ENCODE assay signal across 23 cellular contexts in the genomic region with DNA sequence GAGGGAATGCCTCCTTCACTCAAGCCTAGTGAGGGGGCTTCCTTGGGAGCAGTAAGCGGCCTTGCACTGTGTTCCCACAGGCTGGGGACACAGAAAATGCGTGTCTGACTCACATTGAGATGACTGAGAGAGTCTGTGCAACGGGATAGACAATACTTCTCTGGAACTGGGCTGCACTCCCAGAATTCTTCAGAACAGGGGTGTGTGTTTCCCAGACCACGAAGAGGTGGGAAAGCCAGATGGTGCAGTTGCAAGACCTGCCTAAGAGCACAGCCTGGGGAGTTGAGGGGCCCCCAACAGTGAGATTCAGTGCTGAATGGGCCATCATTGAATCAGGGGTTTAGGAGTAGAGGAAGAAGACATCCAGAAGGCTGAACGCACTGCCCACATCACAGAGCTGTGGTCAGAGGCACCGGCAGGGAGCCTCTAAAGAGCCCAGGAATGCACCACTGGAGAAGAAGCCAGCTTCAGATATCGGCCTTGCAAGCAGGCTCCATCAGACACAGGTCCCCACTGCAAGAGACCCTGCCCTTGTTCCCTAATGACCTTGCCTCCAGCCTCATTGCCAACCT. TPM values are rescaled to one million over a fixed set of nuclear protein-coding genes. Genes with fewer than 3 reads are reported as not detected.
A peak's percentile ranks its signal among the peaks of the same experiment; 100 is the strongest.
DNase-seq lines count a peak whose midpoint lies in the region; ATAC-seq, FAIRE-seq and TF ChIP-seq lines count a peak whose summit lies in the region.
"Had no signal": no experiment of that assay in that cellular context is flagged by ENCODE, and none has a peak within 500 bp of the region (broad histone marks: within the 10 kb centered on the region; RNA-seq: fewer than 3 reads in every experiment).

No MANE protein-coding gene starts in this region.

- H3K4ac ChIP-seq in trophoblast cell (ENCODE audit: low read depth, low read length): no peak overlapping the region

- H2BK120ac ChIP-seq in trophoblast cell (ENCODE audit: insufficient read depth, low read length, poor library complexity): no peak overlapping the region

- H3K4me1 ChIP-seq in HepG2 (ENCODE audit: insufficient read depth, low read length): peaks cover 75% of the 10 kb centered on the region
- H3K4me1 ChIP-seq in right lobe of liver: no peaks in the 10 kb centered on the region
- H3K4me1 ChIP-seq in PC-3 (ENCODE audit: insufficient read depth, low read length): peaks cover 58% of the 10 kb centered on the region
- H3K4me1 ChIP-seq in esophagus muscularis mucosa: peaks cover 0 to 6% (median 4%) of the 10 kb centered on the region in 4 donors
- peaks cover 16 to 18% of the 10 kb centered on the region in 2 experiments for H3K4me1 ChIP-seq in trophoblast cell (ENCODE audit: control insufficient read depth in 1 of 2, insufficient read depth in 2 of 2, low read length in 2 of 2)

- H4K20me1 ChIP-seq in HepG2 (ENCODE audit: insufficient read depth, low read length) (no peaks in the 10 kb centered on the region), PC-3 (ENCODE audit: low read length) (no peaks in the 10 kb centered on the region)

- H3K14ac ChIP-seq in trophoblast cell (ENCODE audit: low read length): no peak overlapping the region

- ATAC-seq in HepG2: no peak
- ATAC-seq in right lobe of liver: no peak
- no peak for ATAC-seq in PC-3
- no peak for ATAC-seq in GM21619 (IDR thresholded peaks at IDR 0.05; ENCODE audit: unreplicated experiment)

- no peak overlapping the region for H3K23ac ChIP-seq in trophoblast cell (ENCODE audit: low read length)

- no peak for TF ChIP-seq EP300 in HepG2 (IDR thresholded peaks at IDR 0.05; ENCODE audit: low read depth in 2 of 2, low read length in 2 of 2)
- TF ChIP-seq EP300 in HepG2 (CRISPR knock-in tag; IDR thresholded peaks at IDR 0.05; ENCODE audit: borderline replicate concordance): no peak
- no peak for TF ChIP-seq EP300 in esophagus muscularis mucosa (IDR thresholded peaks at IDR 0.05)

- DNase-seq in HepG2 (ENCODE audit: low spot score) (no peak), right lobe of liver (no peak), PC-3 (peak; percentile 29), esophagus muscularis mucosa (ENCODE audit: extremely low spot score) (peak; percentile 89), trophoblast cell (no peak), UCSD-AML1 (lab: John Stamatoyannopoulos, UW; ENCODE audit: unreplicated experiment) (no peak), 8988T (no peak)
- DNase-seq: CD4-positive, alpha-beta memory T cell; DMS153; EL; H9; Kasumi-1; MM.1S; NCI-H1105; NCI-H1694; NCI-H510A; NCI-H82 had no signal

- no peak for FAIRE-seq in HepG2 (lab: Jason Lieb, UNC)
- FAIRE-seq: GM12892 had no signal

- peaks cover 21% of the 10 kb centered on the region for H3K79me1 ChIP-seq in trophoblast cell (ENCODE audit: low read length)

- H4K91ac ChIP-seq in trophoblast cell (ENCODE audit: low read depth, low read length): no peak overlapping the region

- no peak overlapping the region for H4K8ac ChIP-seq in trophoblast cell (ENCODE audit: low read depth, low read length)

- H3K4me3 ChIP-seq in HepG2 (replicated peaks in 1 of 3; ENCODE audit: insufficient read depth in 1 of 3, low read depth in 2 of 3, low read length in 3 of 3) (no peak overlapping the region), right lobe of liver (no peak overlapping the region), PC-3 (ENCODE audit: low read length) (no peak overlapping the region), esophagus muscularis mucosa (no peak overlapping the region), trophoblast cell (ENCODE audit: low read depth, low read length) (no peak overlapping the region)
- H3K4me3 ChIP-seq: SJSA1 had no signal

- H2AFZ ChIP-seq in HepG2 (ENCODE audit: low read length) (no peak overlapping the region), PC-3 (ENCODE audit: low read length) (no peak overlapping the region), trophoblast cell (ENCODE audit: insufficient read depth, low read length, poor library complexity) (no peak overlapping the region)

- H3K4me2 ChIP-seq in HepG2 (ENCODE audit: low read depth, low read length) (no peak overlapping the region), PC-3 (ENCODE audit: low read length) (no peak overlapping the region), trophoblast cell (ENCODE audit: low read length) (no peak overlapping the region)

- no peak for TF ChIP-seq RAD21 in HepG2 (CRISPR knock-in tag; IDR thresholded peaks at IDR 0.05)

- intact Hi-C loops in HepG2 (cut with micrococcal nuclease; ENCODE audit: unreplicated experiment): loop anchor here (1.0 to 2.0 kb wide), 5 partner anchors 18 to 146 kb away; a partner anchor contains a TSS
- intact Hi-C loops in right lobe of liver (cut with DNase I): loop anchor here (5.0 kb wide), 1 partner anchor 143 kb away; no protein-coding TSS in a partner anchor
- intact Hi-C loops in PC-3 (cut with micrococcal nuclease): loop anchor here (1.0 to 5.0 kb wide), 4 partner anchors 18 to 146 kb away; no protein-coding TSS in a partner anchor
- intact Hi-C loops in esophagus muscularis mucosa (cut with DNase I): loop anchor here (10.0 kb wide), 2 partner anchors 145 to 685 kb away; no protein-coding TSS in a partner anchor

- TF ChIP-seq CTCF in HepG2 (CRISPR knock-in tag; IDR thresholded peaks at IDR 0.05) (no peak), right lobe of liver (IDR thresholded peaks at IDR 0.05) (no peak), PC-3 (conservative IDR thresholded peaks at IDR 0.05; ENCODE audit: low read depth, low read length) (no peak), esophagus muscularis mucosa (IDR thresholded peaks at IDR 0.05) (no peak)

- CTCF ChIA-PET in HepG2 (lab: Yijun Ruan, JAX; ENCODE audit: low intra/inter-chr PET ratio, low total read pairs) (interaction anchor here (0.8 to 6.4 kb wide), 4 partner anchors 50 to 206 kb away, joined by 4 to 144 read pairs (median 11); a partner anchor contains a TSS), PC-3 (lab: Charles Lee) (interaction anchor here (0.6 to 1.1 kb wide), 2 partner anchors 18 to 144 kb away, joined by 3 to 6 read pairs; no protein-coding TSS in a partner anchor)

- H3K79me2 ChIP-seq in HepG2 (ENCODE audit: insufficient read depth, low read length) (no peaks in the 10 kb centered on the region), PC-3 (ENCODE audit: low read length) (no peaks in the 10 kb centered on the region), trophoblast cell (ENCODE audit: control insufficient read depth, insufficient read depth, low read length, poor library complexity) (peaks cover 3% of the 10 kb centered on the region)

- TF ChIP-seq POLR2A in HepG2 (IDR thresholded peaks at IDR 0.05; ENCODE audit: insufficient read depth in 1 of 2, low read depth in 2 of 2, low read length in 2 of 2) (no peak), right lobe of liver (IDR thresholded peaks at IDR 0.05) (no peak), esophagus muscularis mucosa (IDR thresholded peaks at IDR 0.05; ENCODE audit: low read depth) (no peak)

- H2BK12ac ChIP-seq in trophoblast cell (ENCODE audit: low read length): no peak overlapping the region

- H3K9ac ChIP-seq in HepG2 (ENCODE audit: insufficient read depth, low read depth, low read length) (no peak overlapping the region), PC-3 (ENCODE audit: low read length) (no peak overlapping the region), trophoblast cell (ENCODE audit: low read length) (peak overlapping the region; percentile 11)

- in situ Hi-C loops in HepG2 (cut with HindIII; ENCODE audit: extremely low pct_ligation_motif_present, low pct_unique_long_range_greater_than_20kb): loop anchor here (5.0 to 25.0 kb wide), 4 partner anchors 38 to 548 kb away; no protein-coding TSS in a partner anchor

- H2AK5ac ChIP-seq in trophoblast cell (ENCODE audit: low read length): no peak overlapping the region

- H3K27ac ChIP-seq in HepG2 (ENCODE audit: extremely low read length, insufficient read depth, low read length) (no peak overlapping the region), right lobe of liver (no peak overlapping the region), PC-3 (ENCODE audit: low read length) (no peak overlapping the region), esophagus muscularis mucosa (replicated peaks in 1 of 4) (no peak overlapping the region), trophoblast cell (ENCODE audit: low read depth, low read length) (no peak overlapping the region)
- H3K27ac ChIP-seq: 22Rv1, SJSA1 had no signal

- H3K27me3 ChIP-seq in HepG2 (ENCODE audit: control insufficient read depth in 1 of 2, insufficient read depth in 2 of 2, low read length in 2 of 2): no peaks in the 10 kb centered on the region; a peak in 1 of 5 replicates
- no peaks in the 10 kb centered on the region for H3K27me3 ChIP-seq in right lobe of liver
- H3K27me3 ChIP-seq in PC-3 (ENCODE audit: low read length): no peaks in the 10 kb centered on the region
- H3K27me3 ChIP-seq in esophagus muscularis mucosa: peaks cover 0 to 70% (median 7%) of the 10 kb centered on the region in 4 donors
- no peaks in the 10 kb centered on the region for H3K27me3 ChIP-seq in trophoblast cell (ENCODE audit: insufficient read depth, low read length)
- H3K27me3 ChIP-seq: SJSA1 had no signal

- BruUV-seq in HepG2 (replicated peaks; lab: Mats Ljungman, UMichigan) (no TSS peak), PC-3 (replicated peaks; lab: Mats Ljungman, UMichigan) (no TSS peak)

- H3K9me3 ChIP-seq in HepG2 (ENCODE audit: low read length) (no peaks in the 10 kb centered on the region), right lobe of liver (no peaks in the 10 kb centered on the region), PC-3 (ENCODE audit: low read length) (no peaks in the 10 kb centered on the region), esophagus muscularis mucosa (no peaks in the 10 kb centered on the region), trophoblast cell (ENCODE audit: insufficient read depth, low read depth, low read length) (peaks cover 2% of the 10 kb centered on the region)
- H3K9me3 ChIP-seq: SJSA1 had no signal

- H3K18ac ChIP-seq in trophoblast cell (ENCODE audit: low read length): no peak overlapping the region

- no peak overlapping the region for H2BK5ac ChIP-seq in trophoblast cell (ENCODE audit: low read depth, low read length, poor library complexity)

- no peaks in the 10 kb centered on the region for H3K36me3 ChIP-seq in HepG2 (replicated peaks in 1 of 2; ENCODE audit: control insufficient read depth in 1 of 2, insufficient read depth in 2 of 2, low read length in 2 of 2)
- no peaks in the 10 kb centered on the region for H3K36me3 ChIP-seq in right lobe of liver
- no peaks in the 10 kb centered on the region for H3K36me3 ChIP-seq in PC-3 (ENCODE audit: low read depth, low read length)
- no peaks in the 10 kb centered on the region for H3K36me3 ChIP-seq in esophagus muscularis mucosa
- no peaks in the 10 kb centered on the region for H3K36me3 ChIP-seq in trophoblast cell (ENCODE audit: control insufficient read depth in 1 of 2, insufficient read depth in 2 of 2, low read length in 2 of 2)
- H3K36me3 ChIP-seq: SJSA1 had no signal

- no peak overlapping the region for H4K12ac ChIP-seq in trophoblast cell (ENCODE audit: low read depth, low read length)

- H3F3A ChIP-seq in PC-3 (ENCODE audit: low read length, unreplicated experiment): peaks cover 7% of the 10 kb centered on the region

- POLR2A ChIA-PET in HepG2 (lab: Yijun Ruan, JAX): no interaction called here
- POLR2A ChIA-PET in PC-3 (lab: Charles Lee; ENCODE audit: unreplicated experiment): no interaction called here

- 58% methylated on average over 7 of the region's 7 CpGs for WGBS in HepG2 (ENCODE audit: low lambda C conversion rate)
- 70% methylated on average over 2 of the region's 7 CpGs for WGBS in right lobe of liver (ENCODE audit: insufficient coverage, low coverage, low lambda C conversion rate, missing lambda C conversion rate)
- 88% methylated on average over 6 of the region's 7 CpGs for WGBS in esophagus muscularis mucosa
- no CpG with 5 or more reads among the region's 7 CpGs for WGBS in trophoblast cell (ENCODE audit: extremely low coverage, insufficient coverage, insufficient read length)

- H3K9me2 ChIP-seq in PC-3 (replicated peaks; ENCODE audit: low read length): no peaks in the 10 kb centered on the region

RNA-seq across cellular contexts. Expression of a gene that starts 36.6 kb away (rescaled TPM):
- 163 and 248 TPM in 2 replicates for total RNA-seq in HepG2 (2016; rRNA removed; fragmentation: Illumina TruSeq; extraction: Trizol)
- total RNA-seq in HepG2 (2016; cell fraction: cytosol; rRNA removed; fragmentation: Illumina TruSeq; extraction: Trizol; ENCODE audit: low read depth): 60.1 and 62.4 TPM in 2 replicates
- total RNA-seq in HepG2 (2016; cell fraction: insoluble cytoplasmic fraction; rRNA removed; fragmentation: Illumina TruSeq; extraction: Trizol): 157 and 259 TPM in 2 replicates
- total RNA-seq in HepG2 (2016; cell fraction: membrane; rRNA removed; fragmentation: Illumina TruSeq; extraction: Trizol): 81.7 and 88.8 TPM in 2 replicates
- total RNA-seq in HepG2 (2016; cell fraction: nucleus; rRNA removed; fragmentation: Illumina TruSeq; extraction: Trizol): 77.4 and 86.6 TPM in 2 replicates
- polyA plus RNA-seq in HepG2 (2011; rRNA removed): 27.7 and 43.2 TPM in 2 replicates
- polyA plus RNA-seq in HepG2 (2011; cell fraction: cytosol; rRNA removed): 22.2 and 26.1 TPM in 2 replicates
- polyA plus RNA-seq in HepG2 (2011; cell fraction: nucleus; rRNA removed): 15.2 and 16.6 TPM in 2 replicates
- 37.9 and 66.8 TPM in 2 replicates for polyA plus RNA-seq in HepG2 (2012)
- polyA plus RNA-seq in HepG2 (2016; cell fraction: cytosol; fragmentation: Illumina TruSeq; extraction: Trizol; ENCODE audit: low read depth): 54.7 and 55.9 TPM in 2 replicates
- polyA plus RNA-seq in HepG2 (2016; cell fraction: insoluble cytoplasmic fraction; fragmentation: Illumina TruSeq; extraction: Trizol; ENCODE audit: low read depth): 233 and 251 TPM in 2 replicates
- 56.1 and 61.5 TPM in 2 replicates for polyA plus RNA-seq in HepG2 (2016; cell fraction: membrane; fragmentation: Illumina TruSeq; extraction: Trizol; ENCODE audit: low read depth)
- polyA plus RNA-seq in HepG2 (2016; cell fraction: nucleus; fragmentation: Illumina TruSeq; extraction: Trizol; ENCODE audit: insufficient read depth, low read depth): 72.7 and 74.8 TPM in 2 replicates
- 14.2 and 34.0 TPM in 2 replicates for polyA minus RNA-seq in HepG2 (2011; rRNA and poly(A)+ RNA removed; ENCODE audit: low replicate concordance)
- polyA minus RNA-seq in HepG2 (2011; cell fraction: cytosol; rRNA and poly(A)+ RNA removed): 30.5 and 33.6 TPM in 2 replicates
- polyA minus RNA-seq in HepG2 (2011; cell fraction: nucleus; rRNA and poly(A)+ RNA removed): 101 and 126 TPM in 2 replicates
- 10 to 100 TPM; 41.4 to 50.2 (median 44.0) TPM for total RNA-seq in right lobe of liver
- total RNA-seq in PC-3 (2014; rRNA removed): 81.1 and 85.9 TPM in 2 replicates
- total RNA-seq in esophagus muscularis mucosa: 10 to 100 TPM; 24.5 to 40.5 (median 31.4) TPM
- 28.0 and 30.2 TPM in 2 replicates for polyA plus RNA-seq in trophoblast cell (2013)

RNA-seq across cellular contexts. Expression of a gene that starts 49.3 kb away (rescaled TPM):
- total RNA-seq in HepG2 (2016; rRNA removed; fragmentation: Illumina TruSeq; extraction: Trizol) (55.9 and 57.8 TPM in 2 replicates), right lobe of liver (100 to 1,000 TPM in 2 of 6 experiments, 10 to 100 TPM in 4; 30.6 to 125 (median 74.5) TPM), PC-3 (2014; rRNA removed) (48.9 and 70.8 TPM in 2 replicates), esophagus muscularis mucosa (1 to 10 TPM in 1 of 4 donors, under 1 TPM in 2, not detected in 1; 0.17 to 1.2 (median 0.69) TPM)
- total RNA-seq in HepG2 (2016; cell fraction: cytosol; rRNA removed; fragmentation: Illumina TruSeq; extraction: Trizol; ENCODE audit: low read depth): 25.1 and 29.0 TPM in 2 replicates
- 52.7 and 57.5 TPM in 2 replicates for total RNA-seq in HepG2 (2016; cell fraction: insoluble cytoplasmic fraction; rRNA removed; fragmentation: Illumina TruSeq; extraction: Trizol)
- 48.2 and 58.4 TPM in 2 replicates for total RNA-seq in HepG2 (2016; cell fraction: membrane; rRNA removed; fragmentation: Illumina TruSeq; extraction: Trizol)
- 46.1 and 58.2 TPM in 2 replicates for total RNA-seq in HepG2 (2016; cell fraction: nucleus; rRNA removed; fragmentation: Illumina TruSeq; extraction: Trizol)
- polyA plus RNA-seq in HepG2 (2011; rRNA removed): 57.5 and 65.4 TPM in 2 replicates
- polyA plus RNA-seq in HepG2 (2011; cell fraction: cytosol; rRNA removed): 53.6 and 68.8 TPM in 2 replicates
- polyA plus RNA-seq in HepG2 (2011; cell fraction: nucleus; rRNA removed): 77.6 and 80.4 TPM in 2 replicates
- 44.8 and 48.8 TPM in 2 replicates for polyA plus RNA-seq in HepG2 (2012)
- polyA plus RNA-seq in HepG2 (2016; cell fraction: cytosol; fragmentation: Illumina TruSeq; extraction: Trizol; ENCODE audit: low read depth): 23.6 and 36.8 TPM in 2 replicates
- 46.2 and 49.2 TPM in 2 replicates for polyA plus RNA-seq in HepG2 (2016; cell fraction: insoluble cytoplasmic fraction; fragmentation: Illumina TruSeq; extraction: Trizol; ENCODE audit: low read depth)
- polyA plus RNA-seq in HepG2 (2016; cell fraction: membrane; fragmentation: Illumina TruSeq; extraction: Trizol; ENCODE audit: low read depth): 37.8 and 44.2 TPM in 2 replicates
- polyA plus RNA-seq in HepG2 (2016; cell fraction: nucleus; fragmentation: Illumina TruSeq; extraction: Trizol; ENCODE audit: insufficient read depth, low read depth): 60.9 and 62.0 TPM in 2 replicates
- polyA minus RNA-seq in HepG2 (2011; rRNA and poly(A)+ RNA removed; ENCODE audit: low replicate concordance): 186 TPM in 1 of 2 replicates, not detected in the other
- 51.4 TPM in 2 replicates for polyA minus RNA-seq in HepG2 (2011; cell fraction: cytosol; rRNA and poly(A)+ RNA removed)
- polyA minus RNA-seq in HepG2 (2011; cell fraction: nucleus; rRNA and poly(A)+ RNA removed): 70.1 and 71.3 TPM in 2 replicates
- polyA plus RNA-seq in trophoblast cell (2013): 20.1 and 20.6 TPM in 2 replicates
- total RNA-seq: CD4-positive, alpha-beta memory T cell; HT-29 had no signal
- polyA plus RNA-seq: CD4-positive, alpha-beta memory T cell; IgD-negative memory B cell had no signal

Comparison
In these comparisons a context has a peak if more than half of its experiments do, and no peak if none do; other contexts are left out.
1. DNase-seq: peak in PC-3 (single experiment) and esophagus muscularis mucosa (single experiment); none in HepG2 (single experiment), right lobe of liver (0 of 3), trophoblast cell (0 of 2), UCSD-AML1 (single experiment) and 8988T (single experiment).
2. RNA of a gene that starts 49.3 kb away (total RNA-seq): 30.6 to 125 TPM in right lobe of liver, 25.1 to 58.4 TPM in HepG2 and 48.9 to 70.8 TPM in PC-3; 0.17 to 1.2 TPM in esophagus muscularis mucosa; every median in the first group is over 10 times any median in the second.